In genomic region chr5:14569948-14570691, GRCh38 we compare ENCODE assay signal across 1 cellular context.
A peak's percentile ranks its signal among the peaks of the same experiment; 100 is the strongest.
TF ChIP-seq lines count a peak whose summit lies in the region.

No MANE protein-coding gene starts in this region.

TF ChIP-seq in HepG2, 621 proteins besides CTCF, POLR2A, EP300 and RAD21 (continued from another document and continues in another):
- TF ChIP-seq ZFP91 (CRISPR knock-in tag; IDR thresholded peaks at IDR 0.05; ENCODE audit: borderline replicate concordance) (no peak), FOXA3 (CRISPR knock-in tag; IDR thresholded peaks at IDR 0.05) (peak; percentile 98), RORA (CRISPR knock-in tag; IDR thresholded peaks at IDR 0.05) (no peak), GTF2F1 (IDR thresholded peaks at IDR 0.05; ENCODE audit: low read length) (no peak), PAX8 (CRISPR knock-in tag; IDR thresholded peaks at IDR 0.05; ENCODE audit: borderline replicate concordance) (no peak), ZNF235 (CRISPR knock-in tag; IDR thresholded peaks at IDR 0.05; ENCODE audit: borderline replicate concordance) (no peak), SP4 (CRISPR knock-in tag; IDR thresholded peaks at IDR 0.05) (0 out of 2 replicates have a peak, but pooled peaks have one; percentile 30), ATF7-NPFF (CRISPR knock-in tag; IDR thresholded peaks at IDR 0.05; ENCODE audit: low read depth) (no peak), TGIF2 (CRISPR knock-in tag; IDR thresholded peaks at IDR 0.05) (no peak), PCBP1 (IDR thresholded peaks at IDR 0.05; ENCODE audit: borderline replicate concordance, low read depth, low read length) (no peak), SMARCC2 (IDR thresholded peaks at IDR 0.05) (no peak), RFX1 (IDR thresholded peaks at IDR 0.05) (no peak), KDM2A (CRISPR knock-in tag; IDR thresholded peaks at IDR 0.05; ENCODE audit: borderline replicate concordance, low read depth) (no peak), ZNF572 (CRISPR knock-in tag; IDR thresholded peaks at IDR 0.05) (no peak), ZNF775 (CRISPR knock-in tag; IDR thresholded peaks at IDR 0.05; ENCODE audit: borderline replicate concordance) (no peak), ZNF407 (CRISPR knock-in tag; IDR thresholded peaks at IDR 0.05; ENCODE audit: not compliant biosample characterization) (no peak), TERF1 (CRISPR knock-in tag; IDR thresholded peaks at IDR 0.05) (no peak), NR2F1 (CRISPR knock-in tag; IDR thresholded peaks at IDR 0.05) (peak; percentile 85 to 86), ISL2 (CRISPR knock-in tag; IDR thresholded peaks at IDR 0.05) (peak; percentile 48; the same call in 1 of the 2 replicates), ZNF614 (CRISPR knock-in tag; IDR thresholded peaks at IDR 0.05; ENCODE audit: borderline replicate concordance) (0 out of 2 replicates have a peak, but pooled peaks have one; percentile 31), MEF2D (CRISPR knock-in tag; IDR thresholded peaks at IDR 0.05) (no peak), ZMYM3 (CRISPR knock-in tag; IDR thresholded peaks at IDR 0.05) (peak; percentile 79), MIXL1 (CRISPR knock-in tag; IDR thresholded peaks at IDR 0.05) (peak; percentile 87), ZNF737 (CRISPR knock-in tag; IDR thresholded peaks at IDR 0.05; ENCODE audit: borderline replicate concordance) (no peak), TCF7 (IDR thresholded peaks at IDR 0.05; ENCODE audit: low read depth) (peak; percentile 36; the same call in 1 of the 2 replicates), MAFK (conservative IDR thresholded peaks at IDR 0.05 in 1 of 2, IDR thresholded peaks at IDR 0.05 in 1 of 2; ENCODE audit: low read length in 2 of 2) (peak; percentile 23 to 47; a peak in 3 of 4 replicates), HOXD1 (CRISPR knock-in tag; IDR thresholded peaks at IDR 0.05) (peak; percentile 84; the same call in 1 of the 2 replicates), YEATS2 (CRISPR knock-in tag; IDR thresholded peaks at IDR 0.05; ENCODE audit: borderline replicate concordance) (peak; percentile 43; the same call in 1 of the 2 replicates), ZNF468 (CRISPR knock-in tag; IDR thresholded peaks at IDR 0.05) (no peak), SKI (IDR thresholded peaks at IDR 0.05; ENCODE audit: partially characterized antibody) (peak; percentile 48), PHF5A (CRISPR knock-in tag; IDR thresholded peaks at IDR 0.05; ENCODE audit: low read depth, unreplicated experiment) (no peak), BATF2 (CRISPR knock-in tag; IDR thresholded peaks at IDR 0.05) (no peak)
- TF ChIP-seq, protein P1, sequence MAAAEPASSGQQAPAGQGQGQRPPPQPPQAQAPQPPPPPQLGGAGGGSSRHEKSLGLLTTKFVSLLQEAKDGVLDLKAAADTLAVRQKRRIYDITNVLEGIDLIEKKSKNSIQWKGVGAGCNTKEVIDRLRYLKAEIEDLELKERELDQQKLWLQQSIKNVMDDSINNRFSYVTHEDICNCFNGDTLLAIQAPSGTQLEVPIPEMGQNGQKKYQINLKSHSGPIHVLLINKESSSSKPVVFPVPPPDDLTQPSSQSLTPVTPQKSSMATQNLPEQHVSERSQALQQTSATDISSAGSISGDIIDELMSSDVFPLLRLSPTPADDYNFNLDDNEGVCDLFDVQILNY (CRISPR knock-in tag; conservative IDR thresholded peaks at IDR 0.05) = no peak
- TF ChIP-seq, protein P2, sequence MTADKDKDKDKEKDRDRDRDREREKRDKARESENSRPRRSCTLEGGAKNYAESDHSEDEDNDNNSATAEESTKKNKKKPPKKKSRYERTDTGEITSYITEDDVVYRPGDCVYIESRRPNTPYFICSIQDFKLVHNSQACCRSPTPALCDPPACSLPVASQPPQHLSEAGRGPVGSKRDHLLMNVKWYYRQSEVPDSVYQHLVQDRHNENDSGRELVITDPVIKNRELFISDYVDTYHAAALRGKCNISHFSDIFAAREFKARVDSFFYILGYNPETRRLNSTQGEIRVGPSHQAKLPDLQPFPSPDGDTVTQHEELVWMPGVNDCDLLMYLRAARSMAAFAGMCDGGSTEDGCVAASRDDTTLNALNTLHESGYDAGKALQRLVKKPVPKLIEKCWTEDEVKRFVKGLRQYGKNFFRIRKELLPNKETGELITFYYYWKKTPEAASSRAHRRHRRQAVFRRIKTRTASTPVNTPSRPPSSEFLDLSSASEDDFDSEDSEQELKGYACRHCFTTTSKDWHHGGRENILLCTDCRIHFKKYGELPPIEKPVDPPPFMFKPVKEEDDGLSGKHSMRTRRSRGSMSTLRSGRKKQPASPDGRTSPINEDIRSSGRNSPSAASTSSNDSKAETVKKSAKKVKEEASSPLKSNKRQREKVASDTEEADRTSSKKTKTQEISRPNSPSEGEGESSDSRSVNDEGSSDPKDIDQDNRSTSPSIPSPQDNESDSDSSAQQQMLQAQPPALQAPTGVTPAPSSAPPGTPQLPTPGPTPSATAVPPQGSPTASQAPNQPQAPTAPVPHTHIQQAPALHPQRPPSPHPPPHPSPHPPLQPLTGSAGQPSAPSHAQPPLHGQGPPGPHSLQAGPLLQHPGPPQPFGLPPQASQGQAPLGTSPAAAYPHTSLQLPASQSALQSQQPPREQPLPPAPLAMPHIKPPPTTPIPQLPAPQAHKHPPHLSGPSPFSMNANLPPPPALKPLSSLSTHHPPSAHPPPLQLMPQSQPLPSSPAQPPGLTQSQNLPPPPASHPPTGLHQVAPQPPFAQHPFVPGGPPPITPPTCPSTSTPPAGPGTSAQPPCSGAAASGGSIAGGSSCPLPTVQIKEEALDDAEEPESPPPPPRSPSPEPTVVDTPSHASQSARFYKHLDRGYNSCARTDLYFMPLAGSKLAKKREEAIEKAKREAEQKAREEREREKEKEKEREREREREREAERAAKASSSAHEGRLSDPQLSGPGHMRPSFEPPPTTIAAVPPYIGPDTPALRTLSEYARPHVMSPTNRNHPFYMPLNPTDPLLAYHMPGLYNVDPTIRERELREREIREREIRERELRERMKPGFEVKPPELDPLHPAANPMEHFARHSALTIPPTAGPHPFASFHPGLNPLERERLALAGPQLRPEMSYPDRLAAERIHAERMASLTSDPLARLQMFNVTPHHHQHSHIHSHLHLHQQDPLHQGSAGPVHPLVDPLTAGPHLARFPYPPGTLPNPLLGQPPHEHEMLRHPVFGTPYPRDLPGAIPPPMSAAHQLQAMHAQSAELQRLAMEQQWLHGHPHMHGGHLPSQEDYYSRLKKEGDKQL (CRISPR knock-in tag; IDR thresholded peaks at IDR 0.05; ENCODE audit: low read depth) = peak; percentile 90
- TF ChIP-seq, protein P3, sequence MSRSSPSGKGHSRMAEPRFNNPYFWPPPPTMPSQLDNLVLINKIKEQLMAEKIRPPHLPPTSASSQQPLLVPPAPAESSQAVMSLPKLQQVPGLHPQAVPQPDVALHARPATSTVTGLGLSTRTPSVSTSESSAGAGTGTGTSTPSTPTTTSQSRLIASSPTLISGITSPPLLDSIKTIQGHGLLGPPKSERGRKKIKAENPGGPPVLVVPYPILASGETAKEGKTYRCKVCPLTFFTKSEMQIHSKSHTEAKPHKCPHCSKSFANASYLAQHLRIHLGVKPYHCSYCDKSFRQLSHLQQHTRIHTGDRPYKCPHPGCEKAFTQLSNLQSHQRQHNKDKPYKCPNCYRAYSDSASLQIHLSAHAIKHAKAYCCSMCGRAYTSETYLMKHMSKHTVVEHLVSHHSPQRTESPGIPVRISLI (CRISPR knock-in tag; IDR thresholded peaks at IDR 0.05; ENCODE audit: borderline replicate concordance) = 0 out of 2 replicates have a peak, but pooled peaks have one; percentile 22
- TF ChIP-seq, protein P4, sequence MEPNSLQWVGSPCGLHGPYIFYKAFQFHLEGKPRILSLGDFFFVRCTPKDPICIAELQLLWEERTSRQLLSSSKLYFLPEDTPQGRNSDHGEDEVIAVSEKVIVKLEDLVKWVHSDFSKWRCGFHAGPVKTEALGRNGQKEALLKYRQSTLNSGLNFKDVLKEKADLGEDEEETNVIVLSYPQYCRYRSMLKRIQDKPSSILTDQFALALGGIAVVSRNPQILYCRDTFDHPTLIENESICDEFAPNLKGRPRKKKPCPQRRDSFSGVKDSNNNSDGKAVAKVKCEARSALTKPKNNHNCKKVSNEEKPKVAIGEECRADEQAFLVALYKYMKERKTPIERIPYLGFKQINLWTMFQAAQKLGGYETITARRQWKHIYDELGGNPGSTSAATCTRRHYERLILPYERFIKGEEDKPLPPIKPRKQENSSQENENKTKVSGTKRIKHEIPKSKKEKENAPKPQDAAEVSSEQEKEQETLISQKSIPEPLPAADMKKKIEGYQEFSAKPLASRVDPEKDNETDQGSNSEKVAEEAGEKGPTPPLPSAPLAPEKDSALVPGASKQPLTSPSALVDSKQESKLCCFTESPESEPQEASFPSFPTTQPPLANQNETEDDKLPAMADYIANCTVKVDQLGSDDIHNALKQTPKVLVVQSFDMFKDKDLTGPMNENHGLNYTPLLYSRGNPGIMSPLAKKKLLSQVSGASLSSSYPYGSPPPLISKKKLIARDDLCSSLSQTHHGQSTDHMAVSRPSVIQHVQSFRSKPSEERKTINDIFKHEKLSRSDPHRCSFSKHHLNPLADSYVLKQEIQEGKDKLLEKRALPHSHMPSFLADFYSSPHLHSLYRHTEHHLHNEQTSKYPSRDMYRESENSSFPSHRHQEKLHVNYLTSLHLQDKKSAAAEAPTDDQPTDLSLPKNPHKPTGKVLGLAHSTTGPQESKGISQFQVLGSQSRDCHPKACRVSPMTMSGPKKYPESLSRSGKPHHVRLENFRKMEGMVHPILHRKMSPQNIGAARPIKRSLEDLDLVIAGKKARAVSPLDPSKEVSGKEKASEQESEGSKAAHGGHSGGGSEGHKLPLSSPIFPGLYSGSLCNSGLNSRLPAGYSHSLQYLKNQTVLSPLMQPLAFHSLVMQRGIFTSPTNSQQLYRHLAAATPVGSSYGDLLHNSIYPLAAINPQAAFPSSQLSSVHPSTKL (CRISPR knock-in tag; IDR thresholded peaks at IDR 0.05) = peak; percentile 97
